25 cellular contexts compared by ENCODE assay signal in the genomic region with DNA sequence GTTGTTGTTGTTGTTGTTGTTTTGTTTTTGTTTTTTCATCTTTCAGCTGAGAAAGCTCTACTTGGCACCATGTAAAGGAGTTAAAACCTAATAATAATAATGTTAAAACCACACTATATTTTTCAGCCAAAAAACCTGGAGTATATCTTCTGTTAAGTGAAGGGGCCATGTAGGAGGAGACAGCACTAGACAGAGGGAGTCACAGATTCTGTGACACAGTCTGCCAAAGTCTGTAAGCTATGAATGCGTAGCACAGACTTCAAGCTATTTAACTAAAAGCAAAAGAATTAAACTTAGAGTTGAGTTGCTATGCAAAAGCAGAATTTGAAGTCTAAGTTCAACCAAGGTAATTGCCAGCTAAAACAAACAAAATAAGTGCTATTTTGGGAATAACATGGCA.
DNase-seq lines count a peak whose midpoint lies in the region; FAIRE-seq and TF ChIP-seq lines count a peak whose summit lies in the region.
"Had no signal": no experiment of that assay in that cellular context is flagged by ENCODE, and none has a peak within 500 bp of the region (broad histone marks: within the 10 kb centered on the region; RNA-seq: fewer than 3 reads in every experiment).

No MANE protein-coding gene starts in this region.

- no peak for FAIRE-seq in GM12891 (lab: Jason Lieb, UNC)
- FAIRE-seq: A549, GM12892, GM18507 had no signal

- H2AFZ ChIP-seq in parathyroid adenoma, result peak overlapping the region; percentile 59

- H3K9ac ChIP-seq in parathyroid adenoma, result no peak overlapping the region
- H3K9ac ChIP-seq: BLaER1 had no signal

- H3K4me3 ChIP-seq in parathyroid adenoma (ENCODE audit: low read depth, low read length), result no peak overlapping the region
- H3K4me3 ChIP-seq: A549, BLaER1 had no signal

- no peak for TF ChIP-seq POLR2A in GM12891 (IDR thresholded peaks at IDR 0.05; ENCODE audit: low read depth, low read length)

- DNase-seq in Ammon's horn (ENCODE audit: low spot score), result peak; percentile 31
- DNase-seq in left kidney (ENCODE audit: low read depth, low spot score), result peak; percentile 11
- no peak for DNase-seq in GM12891 (ENCODE audit: insufficient read length, low spot score)
- no peak for DNase-seq in GDM1 (lab: John Stamatoyannopoulos, UW)
- DNase-seq in SW 1271 (lab: John Stamatoyannopoulos, UW), result no peak
- DNase-seq: AML-193; BE2C; C1 segment of cervical spinal cord; CD4-positive, alpha-beta memory T cell; CD4-positive, CD25-positive, alpha-beta regulatory T cell; CD8-positive, alpha-beta memory T cell; COR-L47; DMS 273 treated with DMSO at 0.1 percent for 48 hours; DMS153; DMS53; DMS79; DND-41; EL; GF-D8 had no signal

- no peaks in the 10 kb centered on the region for H3K36me3 ChIP-seq in parathyroid adenoma (ENCODE audit: control insufficient read depth, insufficient read depth, low read length)
- H3K36me3 ChIP-seq: BE2C, BLaER1 had no signal

- TF ChIP-seq CTCF in parathyroid adenoma (IDR thresholded peaks at IDR 0.05), result no peak

- no peaks in the 10 kb centered on the region for H3K9me3 ChIP-seq in parathyroid adenoma (ENCODE audit: control insufficient read depth, low read length)
- H3K9me3 ChIP-seq: A549, BE2C, BLaER1 had no signal

- H3K27me3 ChIP-seq in parathyroid adenoma (ENCODE audit: control insufficient read depth, insufficient read depth, low read length), result no peaks in the 10 kb centered on the region
- H3K27me3 ChIP-seq: BE2C, BLaER1 had no signal

- H3K27ac ChIP-seq in parathyroid adenoma, result peak overlapping the region; percentile 80
- H3K27ac ChIP-seq: 22Rv1, A549, BLaER1 had no signal

- H3K79me2 ChIP-seq in parathyroid adenoma, result no peaks in the 10 kb centered on the region

- peaks cover 18% of the 10 kb centered on the region for H3K4me1 ChIP-seq in parathyroid adenoma
- H3K4me1 ChIP-seq: A549, BE2C, BLaER1 had no signal

- H3K4me2 ChIP-seq in parathyroid adenoma (ENCODE audit: low read length), result peak overlapping the region; percentile 45
- H3K4me2 ChIP-seq: A549, BLaER1 had no signal

TF ChIP-seq in GM12891, 5 proteins besides CTCF, POLR2A, EP300 and RAD21:
- TF ChIP-seq POU2F2 (IDR thresholded peaks at IDR 0.05; ENCODE audit: low read depth, low read length) (no peak), TAF1 (IDR thresholded peaks at IDR 0.05; ENCODE audit: low read depth, low read length) (no peak), SPI1 (IDR thresholded peaks at IDR 0.05; ENCODE audit: low read depth, low read length) (no peak), POLR2AphosphoS5 (IDR thresholded peaks at IDR 0.05; ENCODE audit: low read depth, low read length) (no peak), PAX5 (IDR thresholded peaks at IDR 0.05; ENCODE audit: insufficient read depth, low read length, severe bottlenecking) (no peak)

Comparison
In these comparisons a context has a peak if more than half of its experiments do, and no peak if none do; other contexts are left out.
1. DNase-seq: peak in Ammon's horn (single experiment) and left kidney (single experiment); none in GM12891 (single experiment), GDM1 (single experiment) and SW 1271 (0 of 2).